8 cellular contexts compared by ENCODE assay signal in the genomic region with DNA sequence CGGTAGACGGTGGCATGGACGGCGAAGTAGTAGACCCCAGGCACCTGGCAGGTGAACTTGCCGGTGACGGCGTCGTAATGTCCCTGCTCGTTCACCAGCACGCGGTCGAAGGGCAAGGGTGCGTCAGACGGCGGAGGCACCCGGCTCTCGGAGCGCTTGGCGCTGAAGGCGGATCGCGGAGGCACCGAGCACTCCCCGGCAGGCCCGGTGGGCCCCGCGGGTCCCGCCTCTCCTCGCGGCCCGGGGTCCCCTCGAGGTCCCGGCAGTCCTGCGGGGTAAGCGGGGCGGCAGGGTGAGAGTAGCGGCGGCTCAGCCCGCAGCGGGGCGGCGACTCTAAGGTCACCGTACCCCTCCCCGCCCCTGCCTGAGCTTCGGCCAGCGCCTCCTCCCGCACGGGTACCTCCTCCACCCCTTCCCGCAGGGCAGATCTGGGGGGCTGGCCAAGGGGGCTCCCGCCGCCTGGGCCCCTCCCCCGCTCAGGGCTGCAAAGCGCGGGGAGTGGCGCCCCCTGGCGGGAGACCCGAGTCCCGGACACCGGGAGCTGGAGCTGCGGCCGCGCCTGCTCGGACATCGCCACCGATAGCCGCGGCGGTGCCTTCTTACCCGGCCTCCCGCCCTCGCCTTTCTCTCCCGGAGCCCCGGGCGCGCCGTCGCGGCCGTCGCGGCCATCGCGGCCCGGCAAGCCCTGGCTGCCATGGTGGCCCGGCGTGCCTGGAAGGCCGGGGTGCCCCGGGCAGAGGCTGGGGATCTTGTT. TPM values are rescaled to one million over a fixed set of nuclear protein-coding genes. Genes with fewer than 3 reads are reported as not detected.
DNase-seq lines count a peak whose midpoint lies in the region; ATAC-seq and TF ChIP-seq lines count a peak whose summit lies in the region.

No MANE protein-coding gene starts in this region.

- no peaks in the 10 kb centered on the region for H3K36me3 ChIP-seq in GM23248 (ENCODE audit: low read depth)
- peaks cover 0 to 18% (median 0%) of the 10 kb centered on the region in 3 donors for H3K36me3 ChIP-seq in esophagus squamous epithelium
- no peaks in the 10 kb centered on the region for H3K36me3 ChIP-seq in vagina

- H3K9ac ChIP-seq in GM23248, result peak overlapping the region; percentile 75

- no peaks in the 10 kb centered on the region for H3K9me3 Mint-ChIP-seq in activated CD8-positive, alpha-beta T cell treated with anti-CD3 and anti-CD28 coated beads for 36 hours

- peaks cover 22% of the 10 kb centered on the region for H3K36me3 Mint-ChIP-seq in activated CD8-positive, alpha-beta T cell treated with anti-CD3 and anti-CD28 coated beads for 36 hours (ENCODE audit: low read depth)

- H3K27me3 ChIP-seq in GM23248 (replicated peaks; ENCODE audit: insufficient read depth), result no peaks in the 10 kb centered on the region
- H3K27me3 ChIP-seq in esophagus squamous epithelium, result peaks cover 0 to 43% (median 0%) of the 10 kb centered on the region in 4 donors
- no peaks in the 10 kb centered on the region for H3K27me3 ChIP-seq in vagina

- peaks cover 24% of the 10 kb centered on the region for H3K79me2 ChIP-seq in GM23248 (ENCODE audit: insufficient read depth)

- POLR2A ChIA-PET in activated CD8-positive, alpha-beta T cell treated with anti-CD3 and anti-CD28 coated beads for 36 hours (lab: Charles Lee), result interaction anchor here (0.6 kb wide), 1 partner anchor 21 kb away, joined by 3 read pairs; no protein-coding TSS in a partner anchor

- H3K4me1 ChIP-seq in GM23248 (ENCODE audit: insufficient read depth), result peaks cover 29% of the 10 kb centered on the region; the same call in 1 of the 2 replicates
- H3K4me1 ChIP-seq in esophagus squamous epithelium, result peaks cover 42 to 74% (median 51%) of the 10 kb centered on the region in 3 donors
- peaks cover 57% of the 10 kb centered on the region for H3K4me1 ChIP-seq in vagina

- 8 to 9% methylated on average over 62 to 73 of the region's 88 CpGs for WGBS in GM23248 (ENCODE audit: low coverage in 1 of 2, low lambda C conversion rate in 2 of 2, missing lambda C conversion rate in 2 of 2), 2 experiments
- WGBS in esophagus squamous epithelium, 2 donors, result 12 to 47% methylated on average over 6 to 14 of the region's 88 CpGs

- CTCF ChIA-PET in activated CD8-positive, alpha-beta T cell treated with anti-CD3 and anti-CD28 coated beads for 36 hours (lab: Charles Lee), result interaction anchor here (0.7 to 10.9 kb wide), 19 partner anchors 9 to 317 kb away, joined by 3 to 201 read pairs (median 5); a partner anchor contains a TSS

- no peaks in the 10 kb centered on the region for H3K9me2 ChIP-seq in GM23248 (ENCODE audit: insufficient read depth)

- DNase-seq in AG08396 (ENCODE audit: low spot score) (peak; percentile 91), GM23248 (peak; percentile 82), esophagus squamous epithelium (lab: John Stamatoyannopoulos, UW) (no peak), myocyte (ENCODE audit: low read depth) (peak; percentile 72), vagina (ENCODE audit: extremely low spot score in 2 of 2) (no peak)
- DNase-seq in activated CD8-positive, alpha-beta T cell treated with anti-CD3 and anti-CD28 coated beads for 36 hours, result peak; percentile 51

- TF ChIP-seq POLR2A in esophagus squamous epithelium (IDR thresholded peaks at IDR 0.05) (peak in 1 of 4 donors; percentile 40), vagina (IDR thresholded peaks at IDR 0.05) (no peak)

- peaks cover 9% of the 10 kb centered on the region; the same call in 1 of the 2 replicates for H3F3A ChIP-seq in GM23248 (ENCODE audit: insufficient read depth)

- H3K9me3 ChIP-seq in GM23248 (ENCODE audit: low read depth), result no peaks in the 10 kb centered on the region
- no peaks in the 10 kb centered on the region for H3K9me3 ChIP-seq in esophagus squamous epithelium
- no peaks in the 10 kb centered on the region for H3K9me3 ChIP-seq in vagina

- H3K4me3 Mint-ChIP-seq in activated CD8-positive, alpha-beta T cell treated with anti-CD3 and anti-CD28 coated beads for 36 hours, result peak overlapping the region; percentile 5

- peaks cover 29% of the 10 kb centered on the region for H3K27me3 Mint-ChIP-seq in activated CD8-positive, alpha-beta T cell treated with anti-CD3 and anti-CD28 coated beads for 36 hours

- peaks cover 47% of the 10 kb centered on the region for H3K4me1 Mint-ChIP-seq in activated CD8-positive, alpha-beta T cell treated with anti-CD3 and anti-CD28 coated beads for 36 hours (ENCODE audit: low read depth)

- peak; percentile 94 for TF ChIP-seq CTCF in activated CD8-positive, alpha-beta T cell treated with anti-CD3 and anti-CD28 coated beads for 36 hours (IDR thresholded peaks at IDR 0.05)
- peak; percentile 69 to 85 (median 81) for TF ChIP-seq CTCF in esophagus squamous epithelium (IDR thresholded peaks at IDR 0.05)
- peak; percentile 71 to 89 (median 75) for TF ChIP-seq CTCF in vagina (IDR thresholded peaks at IDR 0.05)

- ATAC-seq in activated CD8-positive, alpha-beta T cell treated with anti-CD3 and anti-CD28 coated beads for 36 hours, result peak; percentile 15
- ATAC-seq in HG03378 (IDR thresholded peaks at IDR 0.05; ENCODE audit: unreplicated experiment) (no peak), GM19455 (IDR thresholded peaks at IDR 0.05; ENCODE audit: unreplicated experiment) (no peak)

- H3K27ac Mint-ChIP-seq in activated CD8-positive, alpha-beta T cell treated with anti-CD3 and anti-CD28 coated beads for 36 hours, result no peak overlapping the region

- peak overlapping the region; percentile 82 for H3K4me2 ChIP-seq in GM23248 (ENCODE audit: unreplicated experiment)

- H3K27ac ChIP-seq in GM23248, result no peak overlapping the region
- H3K27ac ChIP-seq in esophagus squamous epithelium, result peak overlapping the region; percentile 74 to 92 (median 90)
- H3K27ac ChIP-seq in vagina, result peak overlapping the region; percentile 96

- in situ Hi-C loops in GM23248 (cut with MboI), result no loop called here

- intact Hi-C loops in activated CD8-positive, alpha-beta T cell treated with anti-CD3 and anti-CD28 coated beads for 36 hours (cut with micrococcal nuclease), result no loop called here
- intact Hi-C loops in esophagus squamous epithelium (cut with DNase I) (no loop called here), vagina (cut with DNase I) (loop anchor here (10.0 kb wide), 1 partner anchor 235 kb away; a partner anchor contains a TSS)

- no peaks in the 10 kb centered on the region for H4K20me1 ChIP-seq in GM23248 (ENCODE audit: insufficient read depth)

- peak overlapping the region; percentile 89 for H2AFZ ChIP-seq in GM23248

- H3K4me3 ChIP-seq in GM23248 (peak overlapping the region; percentile 75), esophagus squamous epithelium (peak overlapping the region; percentile 36 to 74 (median 60)), vagina (peak overlapping the region; percentile 57 to 85)

RNA-seq across cellular contexts. Expression of a gene that starts 0.9 kb away (rescaled TPM):
- total RNA-seq in GM23248 (2014; rRNA removed; shearing (Covaris generic)), result 23.4 and 27.9 TPM in 2 replicates
- polyA plus RNA-seq in GM23248 (2016; fragmentation: Nextera tagmentation; extraction: Ambion mirVana), result 4.5 and 6.2 TPM in 2 replicates
- total RNA-seq in activated CD8-positive, alpha-beta T cell treated with anti-CD3 and anti-CD28 coated beads for 36 hours, result not detected
- total RNA-seq in esophagus squamous epithelium, result 10 to 100 TPM in 2 of 4 donors, 1 to 10 TPM in 2; 5.3 to 18.8 (median 10.3) TPM
- 71.5 and 72.1 TPM in 2 replicates for total RNA-seq in myocyte
- 58.2 TPM for polyA plus RNA-seq in myocyte (2012)
- total RNA-seq in vagina, result 32.2 TPM

RNA-seq across cellular contexts. Expression of a gene that starts 5.4 kb away (rescaled TPM):
- 6.4 and 8.0 TPM in 2 replicates for total RNA-seq in GM23248 (2014; rRNA removed; shearing (Covaris generic))
- 49.5 and 53.1 TPM in 2 replicates for polyA plus RNA-seq in GM23248 (2016; fragmentation: Nextera tagmentation; extraction: Ambion mirVana)
- total RNA-seq in activated CD8-positive, alpha-beta T cell treated with anti-CD3 and anti-CD28 coated beads for 36 hours, result 10 to 100 TPM; 30.2 to 31.9 TPM
- 10 to 100 TPM; 10.5 to 17.9 (median 12.2) TPM for total RNA-seq in esophagus squamous epithelium
- 2.6 and 3.8 TPM in 2 replicates for total RNA-seq in myocyte
- 27.3 TPM for polyA plus RNA-seq in myocyte (2012)
- 19.6 TPM for total RNA-seq in vagina

RNA-seq across cellular contexts. Expression of a gene that starts 6.7 kb away (rescaled TPM):
- total RNA-seq in GM23248 (2014; rRNA removed; shearing (Covaris generic)), result 0.13 TPM in 1 of 2 replicates, not detected in the other
- not detected in 2 replicates for polyA plus RNA-seq in GM23248 (2016; fragmentation: Nextera tagmentation; extraction: Ambion mirVana)
- total RNA-seq in activated CD8-positive, alpha-beta T cell treated with anti-CD3 and anti-CD28 coated beads for 36 hours, result not detected
- total RNA-seq in esophagus squamous epithelium (not detected), myocyte (0.05 and 0.31 TPM in 2 replicates), vagina (not detected)
- polyA plus RNA-seq in myocyte (2012), result not detected

RNA-seq across cellular contexts. Expression of a gene that starts 22.8 kb away (rescaled TPM):
- total RNA-seq in GM23248 (2014; rRNA removed; shearing (Covaris generic)), result 40.4 and 61.3 TPM in 2 replicates
- 8.6 and 10.5 TPM in 2 replicates for polyA plus RNA-seq in GM23248 (2016; fragmentation: Nextera tagmentation; extraction: Ambion mirVana)
- total RNA-seq in activated CD8-positive, alpha-beta T cell treated with anti-CD3 and anti-CD28 coated beads for 36 hours, result 1 to 10 TPM; 8.0 to 8.3 TPM
- total RNA-seq in esophagus squamous epithelium, result 100 to 1,000 TPM in 2 of 4 donors, 10 to 100 TPM in 2; 20.8 to 169 (median 80.9) TPM
- 57.3 and 68.7 TPM in 2 replicates for total RNA-seq in myocyte
- 6.6 TPM for polyA plus RNA-seq in myocyte (2012)
- 295 TPM for total RNA-seq in vagina

RNA-seq across cellular contexts. Expression of a gene that starts 41.7 kb away (rescaled TPM):
- not detected in 2 replicates for total RNA-seq in GM23248 (2014; rRNA removed; shearing (Covaris generic))
- polyA plus RNA-seq in GM23248 (2016; fragmentation: Nextera tagmentation; extraction: Ambion mirVana), result 0.30 and 0.33 TPM in 2 replicates
- under 1 TPM; 0.61 to 0.96 TPM for total RNA-seq in activated CD8-positive, alpha-beta T cell treated with anti-CD3 and anti-CD28 coated beads for 36 hours
- total RNA-seq in esophagus squamous epithelium, result 1 to 10 TPM; 1.9 to 9.6 (median 4.8) TPM
- total RNA-seq in myocyte, result 10.0 and 18.4 TPM in 2 replicates
- 19.2 TPM for polyA plus RNA-seq in myocyte (2012)
- 2.5 TPM for total RNA-seq in vagina

Comparison
In these comparisons a context has a peak if more than half of its experiments do, and no peak if none do; other contexts are left out.
1. DNase-seq: peak in AG08396 (single experiment), GM23248 (single experiment), activated CD8-positive, alpha-beta T cell treated with anti-CD3 and anti-CD28 coated beads for 36 hours (single experiment) and myocyte (single experiment); none in esophagus squamous epithelium (single experiment) and vagina (0 of 2).
2. RNA of a gene that starts 0.9 kb away (total RNA-seq): 71.5 to 72.1 TPM in myocyte, 32.2 TPM in vagina (single experiment), 23.4 to 27.9 TPM in GM23248 and 5.3 to 18.8 TPM in esophagus squamous epithelium; not detected in activated CD8-positive, alpha-beta T cell treated with anti-CD3 and anti-CD28 coated beads for 36 hours; every median in the first group is over 4 times any median in the second.
3. Peak in every context shown above with its lines, with median percentiles within 50 percentile points of each other: H3K4me3 ChIP-seq and CTCF ChIP-seq.